1 cellular context compared by ENCODE assay signal in genomic region chr6:35893246-35893645, GRCh38.
TF ChIP-seq lines count a peak whose summit lies in the region.

No MANE protein-coding gene starts in this region.

TF ChIP-seq in HEK293, 187 proteins besides CTCF, POLR2A, EP300 and RAD21 (continued from another document):
- TF ChIP-seq ZBTB44 (tag by site-specific recombination; IDR thresholded peaks at IDR 0.05), result peak; percentile 89
TF ChIP-seq in HEK293: peak in this region for 1.
